14 cellular contexts compared by ENCODE assay signal in genomic region chr2:147030966-147031760, GRCh38.
DNase-seq lines count a peak whose midpoint lies in the region; ATAC-seq and TF ChIP-seq lines count a peak whose summit lies in the region.
"Had no signal": no experiment of that assay in that cellular context is flagged by ENCODE, and none has a peak within 500 bp of the region (broad histone marks: within the 10 kb centered on the region; RNA-seq: fewer than 3 reads in every experiment).

No MANE protein-coding gene starts in this region.

- no peaks in the 10 kb centered on the region for H3K36me3 ChIP-seq in HEK293 (ENCODE audit: control insufficient read depth in 2 of 2, insufficient read depth in 1 of 2, low read length in 2 of 2)
- H3K36me3 ChIP-seq in aorta (ENCODE audit: control insufficient read depth in 1 of 2, insufficient read depth in 2 of 2, low read length in 1 of 2), result no peaks in the 10 kb centered on the region
- H3K36me3 ChIP-seq: BLaER1 treated with 17β-estradiol and CSF1 and Interleukin-3, amounts not matched to agents 10 nM and 100 nM; left ventricle myocardium inferior; stomach had no signal

- H3K27me3 Mint-ChIP-seq in progenitor cell of endocrine pancreas, result peaks cover 7% of the 10 kb centered on the region

- CTCF ChIA-PET in HEK293 (lab: Yijun Ruan, JAX), result interaction anchor here (0.7 to 2.0 kb wide), 4 partner anchors 9 to 301 kb away, joined by 3 to 11 read pairs (median 6); no protein-coding TSS in a partner anchor

- intact Hi-C loops in aorta (cut with DNase I), result no loop called here

- H3K4me3 Mint-ChIP-seq in progenitor cell of endocrine pancreas (ENCODE audit: low read depth), result no peak overlapping the region
- H3K4me3 Mint-ChIP-seq: activated CD4-positive, alpha-beta T cell treated with anti-CD3 and anti-CD28 coated beads, Interleukin-2, amount 10 ng/mL, durations not matched to agents 24 days and 14 days; T-helper 1 cell treated with Interleukin-12 subunit alpha and Interleukin-12 subunit beta and Interleukin-4 antibody, amounts not matched to agents 30 μg/mL and 1 μg/mL, for 36 hours had no signal

- POLR2A ChIA-PET in HEK293 (lab: Yijun Ruan, JAX), result no interaction called here

- H3K27ac ChIP-seq in HEK293 (ENCODE audit: extremely low read depth, low read depth, low read length) (no peak overlapping the region), VCaP (peak overlapping the region; percentile 51), aorta (ENCODE audit: low read depth in 1 of 2, low read length in 2 of 2) (no peak overlapping the region)
- H3K27ac ChIP-seq: BLaER1 treated with 17β-estradiol and CSF1 and Interleukin-3, amounts not matched to agents 10 nM and 100 nM; left ventricle myocardium inferior; stomach had no signal

- TF ChIP-seq CTCF in HEK293 (tag by site-specific recombination; IDR thresholded peaks at IDR 0.05) (no peak), VCaP (conservative IDR thresholded peaks at IDR 0.05) (no peak), fibroblast of villous mesenchyme (IDR thresholded peaks at IDR 0.05; ENCODE audit: insufficient read depth, low read depth, low read length) (no peak), progenitor cell of endocrine pancreas (IDR thresholded peaks at IDR 0.05; ENCODE audit: unreplicated experiment) (no peak)

- peaks cover 2% of the 10 kb centered on the region for H3K9me3 Mint-ChIP-seq in progenitor cell of endocrine pancreas (ENCODE audit: low read depth)

- no peaks in the 10 kb centered on the region for H3K36me3 Mint-ChIP-seq in progenitor cell of endocrine pancreas (ENCODE audit: insufficient read depth)

- WGBS in aorta, 2 donors, result 51 to 57% methylated on average over 6 of the region's 6 CpGs

- no peaks in the 10 kb centered on the region for H3K27me3 ChIP-seq in aorta (ENCODE audit: control insufficient read depth in 1 of 2, insufficient read depth in 2 of 2, low read length in 1 of 2)
- H3K27me3 ChIP-seq: BLaER1 treated with 17β-estradiol and CSF1 and Interleukin-3, amounts not matched to agents 10 nM and 100 nM; stomach had no signal

- H3K27ac Mint-ChIP-seq in progenitor cell of endocrine pancreas, result peak overlapping the region; percentile 46
- H3K27ac Mint-ChIP-seq: activated CD4-positive, alpha-beta T cell treated with anti-CD3 and anti-CD28 coated beads, Interleukin-2, amount 10 ng/mL, durations not matched to agents 24 days and 14 days; T-helper 1 cell treated with Interleukin-12 subunit alpha and Interleukin-12 subunit beta and Interleukin-4 antibody, amounts not matched to agents 30 μg/mL and 1 μg/mL, for 36 hours had no signal

- H3K4me1 ChIP-seq in HEK293 (ENCODE audit: control insufficient read depth, insufficient read depth, low read length), result peaks cover 18% of the 10 kb centered on the region
- no peaks in the 10 kb centered on the region for H3K4me1 ChIP-seq in aorta (ENCODE audit: control insufficient read depth in 1 of 2, insufficient read depth in 2 of 2, low read length in 2 of 2)
- H3K4me1 ChIP-seq: BLaER1 treated with 17β-estradiol and CSF1 and Interleukin-3, amounts not matched to agents 10 nM and 100 nM; left ventricle myocardium inferior had no signal

- DNase-seq in fibroblast of villous mesenchyme (ENCODE audit: low read depth) (peak; percentile 78), progenitor cell of endocrine pancreas (ENCODE audit: low spot score, unreplicated experiment) (no peak), T-helper 1 cell (no peak), NCI-H128 (lab: John Stamatoyannopoulos, UW; ENCODE audit: unreplicated experiment) (no peak), aorta (no peak)
- DNase-seq in activated naive CD4-positive, alpha-beta T cell treated with anti-CD3 and anti-CD28 coated beads, Interleukin-2, amount 50 U/mL, for 16 hours, result no peak
- DNase-seq: activated CD4-positive, alpha-beta T cell treated with anti-CD3 and anti-CD28 coated beads, Interleukin-2, amount 10 ng/mL, durations not matched to agents 24 days and 14 days; GF-D8; left ventricle myocardium inferior; stomach had no signal

- peaks cover 35% of the 10 kb centered on the region for H3K4me1 Mint-ChIP-seq in progenitor cell of endocrine pancreas (ENCODE audit: low read depth)
- H3K4me1 Mint-ChIP-seq: activated CD4-positive, alpha-beta T cell treated with anti-CD3 and anti-CD28 coated beads, Interleukin-2, amount 10 ng/mL, durations not matched to agents 24 days and 14 days had no signal

- H3K4me3 ChIP-seq in HEK293 (ENCODE audit: low read depth, low read length), result no peak overlapping the region
- no peak overlapping the region for H3K4me3 ChIP-seq in fibroblast of villous mesenchyme (ENCODE audit: low read depth, low read length)
- H3K4me3 ChIP-seq in aorta (ENCODE audit: low read length in 2 of 2), result no peak overlapping the region
- H3K4me3 ChIP-seq: BLaER1 treated with 17β-estradiol and CSF1 and Interleukin-3, amounts not matched to agents 10 nM and 100 nM; left ventricle myocardium inferior; stomach had no signal

- H3K9me3 ChIP-seq in HEK293 (ENCODE audit: control insufficient read depth, insufficient read depth, low read depth, low read length), result no peaks in the 10 kb centered on the region
- no peaks in the 10 kb centered on the region for H3K9me3 ChIP-seq in aorta (ENCODE audit: control insufficient read depth, low read length)
- H3K9me3 ChIP-seq: left ventricle myocardium inferior, stomach had no signal

- no peak for ATAC-seq in aorta (ENCODE audit: low FRiP score)

TF ChIP-seq in HEK293, 187 proteins besides CTCF, POLR2A, EP300 and RAD21:
- no peak for TF ChIP-seq ZNF112 (tag by site-specific recombination; IDR thresholded peaks at IDR 0.05)
- TF ChIP-seq ZNF335 (tag by site-specific recombination; conservative IDR thresholded peaks at IDR 0.05), result peak; percentile 39
- TF ChIP-seq ZSCAN16 (tag by site-specific recombination; IDR thresholded peaks at IDR 0.05), result peak; percentile 59; the same call in 1 of the 2 replicates
- TF ChIP-seq TRIM28 (IDR thresholded peaks at IDR 0.05; ENCODE audit: borderline replicate concordance, low read length), result peak; percentile 33; the same call in 1 of the 2 replicates
TF ChIP-seq in HEK293: peak in this region for 3.
